Comparison of ENCODE assay signal across 1 cellular context in the genomic region with DNA sequence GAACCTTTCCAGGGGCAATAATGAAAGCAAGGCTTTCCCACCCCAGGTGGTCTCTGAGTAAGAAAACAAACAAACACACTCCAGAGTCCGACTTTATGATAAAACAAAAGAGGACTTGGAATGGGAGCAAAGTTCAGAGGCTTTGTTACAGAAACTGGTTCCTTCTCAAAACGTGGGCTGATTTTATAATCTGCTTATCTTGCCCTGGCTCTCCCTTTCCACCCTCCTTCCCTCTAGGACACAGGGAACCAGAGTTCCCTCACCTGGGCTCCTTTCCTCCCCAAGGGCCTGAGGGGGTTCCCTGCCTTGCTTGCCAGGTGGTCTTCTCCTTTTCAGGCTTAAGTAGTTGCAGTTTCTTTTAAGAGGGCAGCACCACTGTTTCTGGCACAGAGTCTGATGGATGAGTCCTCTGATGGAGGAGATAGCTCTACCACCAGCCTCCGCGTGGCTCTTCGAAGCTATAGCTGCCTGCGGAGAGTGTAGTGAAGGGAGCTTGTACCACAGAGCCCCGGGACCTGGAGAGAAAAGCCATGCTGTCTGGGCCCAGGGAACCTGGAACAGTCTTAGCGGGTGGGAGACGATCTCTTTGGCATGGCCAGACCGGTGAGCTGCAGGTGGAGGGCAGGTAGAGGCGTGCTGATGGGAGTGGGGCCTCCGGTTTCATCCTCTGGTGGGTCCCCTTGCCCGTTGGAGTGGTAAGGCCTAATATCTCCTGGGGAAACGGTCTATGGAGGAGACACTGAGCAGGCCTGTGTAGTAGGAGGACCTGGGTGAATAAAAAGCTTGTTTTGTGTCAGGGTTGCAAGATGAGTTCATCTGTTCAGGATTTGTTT.
TF ChIP-seq lines count a peak whose summit lies in the region.

No MANE protein-coding gene starts in this region.

TF ChIP-seq in HepG2, 621 proteins besides CTCF, POLR2A, EP300 and RAD21 (continued from another document):
- TF ChIP-seq SAP130 (CRISPR knock-in tag; IDR thresholded peaks at IDR 0.05; ENCODE audit: low read depth) (peak; percentile 43; the same call in 1 of the 2 replicates), ZNF451 (CRISPR knock-in tag; IDR thresholded peaks at IDR 0.05) (no peak), ZNF274 (CRISPR knock-in tag; IDR thresholded peaks at IDR 0.05) (no peak), U2AF2 (IDR thresholded peaks at IDR 0.05; ENCODE audit: low read depth, low read length) (no peak), HNF4G (IDR thresholded peaks at IDR 0.05; ENCODE audit: borderline replicate concordance, low read depth, low read length) (peak; percentile 80), HNF4G (CRISPR knock-in tag; IDR thresholded peaks at IDR 0.05; ENCODE audit: borderline replicate concordance, low read depth) (no peak), ZNF747 (CRISPR knock-in tag; IDR thresholded peaks at IDR 0.05; ENCODE audit: borderline replicate concordance) (peak; percentile 60; the same call in 1 of the 2 replicates), ZNF234 (CRISPR knock-in tag; conservative IDR thresholded peaks at IDR 0.05) (no peak), ZNF121 (CRISPR knock-in tag; IDR thresholded peaks at IDR 0.05) (no peak), PRPF4 (IDR thresholded peaks at IDR 0.05; ENCODE audit: low read depth, low read length, poor library complexity, severe bottlenecking) (no peak), ZNF136 (CRISPR knock-in tag; IDR thresholded peaks at IDR 0.05; ENCODE audit: low read depth) (0 out of 2 replicates have a peak, but pooled peaks have one; percentile 52), ZBTB7B (CRISPR knock-in tag; IDR thresholded peaks at IDR 0.05) (peak; percentile 81), ZNF772 (CRISPR knock-in tag; IDR thresholded peaks at IDR 0.05) (0 out of 2 replicates have a peak, but pooled peaks have one; percentile 9), CREB1 (IDR thresholded peaks at IDR 0.05) (no peak), CREB1 (CRISPR knock-in tag; IDR thresholded peaks at IDR 0.05) (peak; percentile 39; the same call in 1 of the 2 replicates)
- TF ChIP-seq, protein P1, sequence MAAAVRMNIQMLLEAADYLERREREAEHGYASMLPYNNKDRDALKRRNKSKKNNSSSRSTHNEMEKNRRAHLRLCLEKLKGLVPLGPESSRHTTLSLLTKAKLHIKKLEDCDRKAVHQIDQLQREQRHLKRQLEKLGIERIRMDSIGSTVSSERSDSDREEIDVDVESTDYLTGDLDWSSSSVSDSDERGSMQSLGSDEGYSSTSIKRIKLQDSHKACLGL (CRISPR knock-in tag; IDR thresholded peaks at IDR 0.05), result no peak
- TF ChIP-seq, protein P2, sequence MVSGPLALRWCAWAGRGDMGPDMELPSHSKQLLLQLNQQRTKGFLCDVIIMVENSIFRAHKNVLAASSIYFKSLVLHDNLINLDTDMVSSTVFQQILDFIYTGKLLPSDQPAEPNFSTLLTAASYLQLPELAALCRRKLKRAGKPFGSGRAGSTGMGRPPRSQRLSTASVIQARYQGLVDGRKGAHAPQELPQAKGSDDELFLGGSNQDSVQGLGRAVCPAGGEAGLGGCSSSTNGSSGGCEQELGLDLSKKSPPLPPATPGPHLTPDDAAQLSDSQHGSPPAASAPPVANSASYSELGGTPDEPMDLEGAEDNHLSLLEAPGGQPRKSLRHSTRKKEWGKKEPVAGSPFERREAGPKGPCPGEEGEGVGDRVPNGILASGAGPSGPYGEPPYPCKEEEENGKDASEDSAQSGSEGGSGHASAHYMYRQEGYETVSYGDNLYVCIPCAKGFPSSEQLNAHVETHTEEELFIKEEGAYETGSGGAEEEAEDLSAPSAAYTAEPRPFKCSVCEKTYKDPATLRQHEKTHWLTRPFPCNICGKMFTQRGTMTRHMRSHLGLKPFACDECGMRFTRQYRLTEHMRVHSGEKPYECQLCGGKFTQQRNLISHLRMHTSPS (CRISPR knock-in tag; IDR thresholded peaks at IDR 0.05; ENCODE audit: low read depth), result no peak
- TF ChIP-seq, protein P3, sequence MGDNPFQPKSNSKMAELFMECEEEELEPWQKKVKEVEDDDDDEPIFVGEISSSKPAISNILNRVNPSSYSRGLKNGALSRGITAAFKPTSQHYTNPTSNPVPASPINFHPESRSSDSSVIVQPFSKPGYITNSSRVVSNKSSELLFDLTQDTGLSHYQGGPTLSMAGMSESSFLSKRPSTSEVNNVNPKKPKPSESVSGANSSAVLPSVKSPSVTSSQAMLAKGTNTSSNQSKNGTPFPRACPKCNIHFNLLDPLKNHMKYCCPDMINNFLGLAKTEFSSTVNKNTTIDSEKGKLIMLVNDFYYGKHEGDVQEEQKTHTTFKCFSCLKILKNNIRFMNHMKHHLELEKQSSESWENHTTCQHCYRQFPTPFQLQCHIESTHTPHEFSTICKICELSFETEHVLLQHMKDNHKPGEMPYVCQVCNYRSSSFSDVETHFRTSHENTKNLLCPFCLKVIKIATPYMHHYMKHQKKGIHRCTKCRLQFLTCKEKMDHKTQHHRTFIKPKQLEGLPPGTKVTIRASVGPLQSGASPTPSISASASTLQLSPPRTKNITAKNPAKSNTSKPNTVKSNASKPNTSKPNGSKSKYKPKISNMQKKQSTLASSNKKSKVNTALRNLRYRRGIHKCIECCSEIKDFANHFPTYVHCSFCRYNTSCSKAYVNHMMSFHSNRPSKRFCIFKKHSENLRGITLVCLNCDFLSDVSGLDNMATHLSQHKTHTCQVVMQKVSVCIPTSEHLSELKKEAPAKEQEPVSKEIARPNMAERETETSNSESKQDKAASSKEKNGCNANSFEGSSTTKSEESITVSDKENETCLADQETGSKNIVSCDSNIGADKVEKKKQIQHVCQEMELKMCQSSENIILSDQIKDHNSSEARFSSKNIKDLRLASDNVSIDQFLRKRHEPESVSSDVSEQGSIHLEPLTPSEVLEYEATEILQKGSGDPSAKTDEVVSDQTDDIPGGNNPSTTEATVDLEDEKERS (CRISPR knock-in tag; IDR thresholded peaks at IDR 0.05), result 0 out of 2 replicates have a peak, but pooled peaks have one; percentile 58
- TF ChIP-seq, protein P4, sequence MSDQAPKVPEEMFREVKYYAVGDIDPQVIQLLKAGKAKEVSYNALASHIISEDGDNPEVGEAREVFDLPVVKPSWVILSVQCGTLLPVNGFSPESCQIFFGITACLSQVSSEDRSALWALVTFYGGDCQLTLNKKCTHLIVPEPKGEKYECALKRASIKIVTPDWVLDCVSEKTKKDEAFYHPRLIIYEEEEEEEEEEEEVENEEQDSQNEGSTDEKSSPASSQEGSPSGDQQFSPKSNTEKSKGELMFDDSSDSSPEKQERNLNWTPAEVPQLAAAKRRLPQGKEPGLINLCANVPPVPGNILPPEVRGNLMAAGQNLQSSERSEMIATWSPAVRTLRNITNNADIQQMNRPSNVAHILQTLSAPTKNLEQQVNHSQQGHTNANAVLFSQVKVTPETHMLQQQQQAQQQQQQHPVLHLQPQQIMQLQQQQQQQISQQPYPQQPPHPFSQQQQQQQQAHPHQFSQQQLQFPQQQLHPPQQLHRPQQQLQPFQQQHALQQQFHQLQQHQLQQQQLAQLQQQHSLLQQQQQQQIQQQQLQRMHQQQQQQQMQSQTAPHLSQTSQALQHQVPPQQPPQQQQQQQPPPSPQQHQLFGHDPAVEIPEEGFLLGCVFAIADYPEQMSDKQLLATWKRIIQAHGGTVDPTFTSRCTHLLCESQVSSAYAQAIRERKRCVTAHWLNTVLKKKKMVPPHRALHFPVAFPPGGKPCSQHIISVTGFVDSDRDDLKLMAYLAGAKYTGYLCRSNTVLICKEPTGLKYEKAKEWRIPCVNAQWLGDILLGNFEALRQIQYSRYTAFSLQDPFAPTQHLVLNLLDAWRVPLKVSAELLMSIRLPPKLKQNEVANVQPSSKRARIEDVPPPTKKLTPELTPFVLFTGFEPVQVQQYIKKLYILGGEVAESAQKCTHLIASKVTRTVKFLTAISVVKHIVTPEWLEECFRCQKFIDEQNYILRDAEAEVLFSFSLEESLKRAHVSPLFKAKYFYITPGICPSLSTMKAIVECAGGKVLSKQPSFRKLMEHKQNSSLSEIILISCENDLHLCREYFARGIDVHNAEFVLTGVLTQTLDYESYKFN (CRISPR knock-in tag; conservative IDR thresholded peaks at IDR 0.05), result peak; percentile 81
- TF ChIP-seq, protein P5, sequence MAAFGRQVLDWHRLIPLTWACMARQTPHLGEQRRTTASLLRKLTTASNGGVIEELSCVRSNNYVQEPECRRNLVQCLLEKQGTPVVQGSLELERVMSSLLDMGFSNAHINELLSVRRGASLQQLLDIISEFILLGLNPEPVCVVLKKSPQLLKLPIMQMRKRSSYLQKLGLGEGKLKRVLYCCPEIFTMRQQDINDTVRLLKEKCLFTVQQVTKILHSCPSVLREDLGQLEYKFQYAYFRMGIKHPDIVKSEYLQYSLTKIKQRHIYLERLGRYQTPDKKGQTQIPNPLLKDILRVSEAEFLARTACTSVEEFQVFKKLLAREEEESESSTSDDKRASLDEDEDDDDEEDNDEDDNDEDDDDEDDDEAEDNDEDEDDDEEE (CRISPR knock-in tag; IDR thresholded peaks at IDR 0.05), result peak; percentile 52; the same call in 1 of the 2 replicates
- TF ChIP-seq, protein P6, sequence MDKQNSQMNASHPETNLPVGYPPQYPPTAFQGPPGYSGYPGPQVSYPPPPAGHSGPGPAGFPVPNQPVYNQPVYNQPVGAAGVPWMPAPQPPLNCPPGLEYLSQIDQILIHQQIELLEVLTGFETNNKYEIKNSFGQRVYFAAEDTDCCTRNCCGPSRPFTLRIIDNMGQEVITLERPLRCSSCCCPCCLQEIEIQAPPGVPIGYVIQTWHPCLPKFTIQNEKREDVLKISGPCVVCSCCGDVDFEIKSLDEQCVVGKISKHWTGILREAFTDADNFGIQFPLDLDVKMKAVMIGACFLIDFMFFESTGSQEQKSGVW (CRISPR knock-in tag; IDR thresholded peaks at IDR 0.05; ENCODE audit: borderline replicate concordance), result no peak
